Comparison of ENCODE assay signal across 15 cellular contexts in genomic region chr21:33688343-33688742, GRCh38.
"Had no signal": no experiment of that assay in that cellular context is flagged by ENCODE, and none has a peak within 500 bp of the region (broad histone marks: within the 10 kb centered on the region; RNA-seq: fewer than 3 reads in every experiment).

No MANE protein-coding gene starts in this region.

- H3K27ac ChIP-seq: adrenal gland, gastroesophageal sphincter, neutrophil, transverse colon had no signal

- H3K4me1 Mint-ChIP-seq: activated B cell treated with CpG ODN at 0.5 μM for 24 hours; activated CD4-positive, alpha-beta T cell treated with anti-CD3 and anti-CD28 coated beads, Interleukin-2, amount 10 ng/mL, durations not matched to agents 7 days and 5 days; stimulated activated effector memory CD8-positive, alpha-beta T cell treated with anti-CD3 and anti-CD28 coated beads, Interleukin-12 subunit alpha, Interleukin-12 subunit beta, amount 100 ng/mL, for 72 hours had no signal

- H3K9me3 Mint-ChIP-seq: activated B cell treated with CpG ODN at 0.5 μM for 24 hours; activated CD4-positive, alpha-beta T cell treated with anti-CD3 and anti-CD28 coated beads, Interleukin-2, amount 10 ng/mL, durations not matched to agents 7 days and 5 days; activated T-helper 2 cell treated with anti-CD3 and anti-CD28 coated beads, Interferon-gamma antibody, Interleukin-2, Interleukin-4, amounts not matched to agents 10 μg/mL and 5 μg/mL and 100 μg/mL, durations not matched to agents 14 hours and 24 hours and 36 hours; endodermal cell; mesothelial cell of epicardium; stimulated activated effector memory CD8-positive, alpha-beta T cell treated with anti-CD3 and anti-CD28 coated beads, Interleukin-12 subunit alpha, Interleukin-12 subunit beta, amount 100 ng/mL, for 72 hours; T-helper 1 cell treated with Interleukin-12 subunit alpha and Interleukin-12 subunit beta and Interleukin-4 antibody, amounts not matched to agents 30 μg/mL and 1 μg/mL, for 36 hours had no signal

- ATAC-seq: gastroesophageal sphincter; stimulated activated effector memory CD8-positive, alpha-beta T cell treated with anti-CD3 and anti-CD28 coated beads, Interleukin-12 subunit alpha, Interleukin-12 subunit beta, amount 100 ng/mL, for 72 hours had no signal

- H3K9me3 ChIP-seq: adrenal gland, gastroesophageal sphincter, neutrophil, SK-N-SH, transverse colon had no signal

- H3K36me3 ChIP-seq: adrenal gland, gastroesophageal sphincter, neutrophil, transverse colon had no signal

- H3K27me3 ChIP-seq: adrenal gland, gastroesophageal sphincter, neutrophil, transverse colon had no signal

- H3K36me3 Mint-ChIP-seq: mesothelial cell of epicardium; stimulated activated effector memory CD8-positive, alpha-beta T cell treated with anti-CD3 and anti-CD28 coated beads, Interleukin-12 subunit alpha, Interleukin-12 subunit beta, amount 100 ng/mL, for 72 hours had no signal

- H3K4me3 Mint-ChIP-seq: activated B cell treated with CpG ODN at 0.5 μM for 24 hours; activated CD4-positive, alpha-beta T cell treated with anti-CD3 and anti-CD28 coated beads, Interleukin-2, amount 10 ng/mL, durations not matched to agents 7 days and 5 days; endodermal cell; mesothelial cell of epicardium; stimulated activated effector memory CD8-positive, alpha-beta T cell treated with anti-CD3 and anti-CD28 coated beads, Interleukin-12 subunit alpha, Interleukin-12 subunit beta, amount 100 ng/mL, for 72 hours; T-helper 1 cell treated with Interleukin-12 subunit alpha and Interleukin-12 subunit beta and Interleukin-4 antibody, amounts not matched to agents 30 μg/mL and 1 μg/mL, for 36 hours had no signal

- H3K9ac ChIP-seq: SK-N-SH had no signal

- H3K4me3 ChIP-seq: adrenal gland, gastroesophageal sphincter, transverse colon had no signal

- H3K27ac Mint-ChIP-seq: activated B cell treated with CpG ODN at 0.5 μM for 24 hours; activated CD4-positive, alpha-beta T cell treated with anti-CD3 and anti-CD28 coated beads, Interleukin-2, amount 10 ng/mL, durations not matched to agents 7 days and 5 days; activated T-helper 2 cell treated with anti-CD3 and anti-CD28 coated beads, Interferon-gamma antibody, Interleukin-2, Interleukin-4, amounts not matched to agents 10 μg/mL and 5 μg/mL and 100 μg/mL, durations not matched to agents 14 hours and 24 hours and 36 hours; endodermal cell; mesothelial cell of epicardium; stimulated activated effector memory CD8-positive, alpha-beta T cell treated with anti-CD3 and anti-CD28 coated beads, Interleukin-12 subunit alpha, Interleukin-12 subunit beta, amount 100 ng/mL, for 72 hours; T-helper 1 cell treated with Interleukin-12 subunit alpha and Interleukin-12 subunit beta and Interleukin-4 antibody, amounts not matched to agents 30 μg/mL and 1 μg/mL, for 36 hours had no signal

- DNase-seq: activated B cell treated with CpG ODN at 0.5 μM for 24 hours; activated CD4-positive, alpha-beta T cell treated with anti-CD3 and anti-CD28 coated beads, Interleukin-2, amount 10 ng/mL, durations not matched to agents 7 days and 5 days; activated CD8-positive, alpha-beta memory T cell treated with anti-CD3 and anti-CD28 coated beads for 24 hours; activated naive CD4-positive, alpha-beta T cell treated with anti-CD3 and anti-CD28 coated beads, Interleukin-2, amount 50 U/mL, for 16 hours; adrenal gland; cerebellar nuclear complex; endodermal cell; SK-N-SH; transverse colon had no signal
